Comparison of ENCODE assay signal across 1 cellular context in the genomic region with DNA sequence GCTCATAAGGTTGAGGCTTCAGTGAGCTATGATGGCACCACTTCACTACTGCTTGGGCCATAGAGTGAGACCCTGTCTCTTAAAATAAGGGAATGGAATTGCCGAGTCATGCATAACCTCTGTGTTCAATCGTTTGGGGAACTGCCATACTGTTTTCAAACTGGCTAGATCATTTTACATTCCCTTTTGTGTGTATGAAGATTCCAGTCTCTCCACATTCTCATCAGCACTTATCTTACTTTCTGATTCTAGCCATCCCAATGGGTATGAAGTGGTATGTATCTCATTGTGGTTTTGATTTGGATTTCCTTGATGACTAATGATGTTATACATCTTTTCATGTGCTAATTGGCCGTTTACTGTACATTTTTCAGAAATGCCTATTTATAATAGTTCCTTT.
TF ChIP-seq lines count a peak whose summit lies in the region.

No MANE protein-coding gene starts in this region.

TF ChIP-seq in H1, 55 proteins besides CTCF, POLR2A, EP300 and RAD21:
- TF ChIP-seq, protein P1, sequence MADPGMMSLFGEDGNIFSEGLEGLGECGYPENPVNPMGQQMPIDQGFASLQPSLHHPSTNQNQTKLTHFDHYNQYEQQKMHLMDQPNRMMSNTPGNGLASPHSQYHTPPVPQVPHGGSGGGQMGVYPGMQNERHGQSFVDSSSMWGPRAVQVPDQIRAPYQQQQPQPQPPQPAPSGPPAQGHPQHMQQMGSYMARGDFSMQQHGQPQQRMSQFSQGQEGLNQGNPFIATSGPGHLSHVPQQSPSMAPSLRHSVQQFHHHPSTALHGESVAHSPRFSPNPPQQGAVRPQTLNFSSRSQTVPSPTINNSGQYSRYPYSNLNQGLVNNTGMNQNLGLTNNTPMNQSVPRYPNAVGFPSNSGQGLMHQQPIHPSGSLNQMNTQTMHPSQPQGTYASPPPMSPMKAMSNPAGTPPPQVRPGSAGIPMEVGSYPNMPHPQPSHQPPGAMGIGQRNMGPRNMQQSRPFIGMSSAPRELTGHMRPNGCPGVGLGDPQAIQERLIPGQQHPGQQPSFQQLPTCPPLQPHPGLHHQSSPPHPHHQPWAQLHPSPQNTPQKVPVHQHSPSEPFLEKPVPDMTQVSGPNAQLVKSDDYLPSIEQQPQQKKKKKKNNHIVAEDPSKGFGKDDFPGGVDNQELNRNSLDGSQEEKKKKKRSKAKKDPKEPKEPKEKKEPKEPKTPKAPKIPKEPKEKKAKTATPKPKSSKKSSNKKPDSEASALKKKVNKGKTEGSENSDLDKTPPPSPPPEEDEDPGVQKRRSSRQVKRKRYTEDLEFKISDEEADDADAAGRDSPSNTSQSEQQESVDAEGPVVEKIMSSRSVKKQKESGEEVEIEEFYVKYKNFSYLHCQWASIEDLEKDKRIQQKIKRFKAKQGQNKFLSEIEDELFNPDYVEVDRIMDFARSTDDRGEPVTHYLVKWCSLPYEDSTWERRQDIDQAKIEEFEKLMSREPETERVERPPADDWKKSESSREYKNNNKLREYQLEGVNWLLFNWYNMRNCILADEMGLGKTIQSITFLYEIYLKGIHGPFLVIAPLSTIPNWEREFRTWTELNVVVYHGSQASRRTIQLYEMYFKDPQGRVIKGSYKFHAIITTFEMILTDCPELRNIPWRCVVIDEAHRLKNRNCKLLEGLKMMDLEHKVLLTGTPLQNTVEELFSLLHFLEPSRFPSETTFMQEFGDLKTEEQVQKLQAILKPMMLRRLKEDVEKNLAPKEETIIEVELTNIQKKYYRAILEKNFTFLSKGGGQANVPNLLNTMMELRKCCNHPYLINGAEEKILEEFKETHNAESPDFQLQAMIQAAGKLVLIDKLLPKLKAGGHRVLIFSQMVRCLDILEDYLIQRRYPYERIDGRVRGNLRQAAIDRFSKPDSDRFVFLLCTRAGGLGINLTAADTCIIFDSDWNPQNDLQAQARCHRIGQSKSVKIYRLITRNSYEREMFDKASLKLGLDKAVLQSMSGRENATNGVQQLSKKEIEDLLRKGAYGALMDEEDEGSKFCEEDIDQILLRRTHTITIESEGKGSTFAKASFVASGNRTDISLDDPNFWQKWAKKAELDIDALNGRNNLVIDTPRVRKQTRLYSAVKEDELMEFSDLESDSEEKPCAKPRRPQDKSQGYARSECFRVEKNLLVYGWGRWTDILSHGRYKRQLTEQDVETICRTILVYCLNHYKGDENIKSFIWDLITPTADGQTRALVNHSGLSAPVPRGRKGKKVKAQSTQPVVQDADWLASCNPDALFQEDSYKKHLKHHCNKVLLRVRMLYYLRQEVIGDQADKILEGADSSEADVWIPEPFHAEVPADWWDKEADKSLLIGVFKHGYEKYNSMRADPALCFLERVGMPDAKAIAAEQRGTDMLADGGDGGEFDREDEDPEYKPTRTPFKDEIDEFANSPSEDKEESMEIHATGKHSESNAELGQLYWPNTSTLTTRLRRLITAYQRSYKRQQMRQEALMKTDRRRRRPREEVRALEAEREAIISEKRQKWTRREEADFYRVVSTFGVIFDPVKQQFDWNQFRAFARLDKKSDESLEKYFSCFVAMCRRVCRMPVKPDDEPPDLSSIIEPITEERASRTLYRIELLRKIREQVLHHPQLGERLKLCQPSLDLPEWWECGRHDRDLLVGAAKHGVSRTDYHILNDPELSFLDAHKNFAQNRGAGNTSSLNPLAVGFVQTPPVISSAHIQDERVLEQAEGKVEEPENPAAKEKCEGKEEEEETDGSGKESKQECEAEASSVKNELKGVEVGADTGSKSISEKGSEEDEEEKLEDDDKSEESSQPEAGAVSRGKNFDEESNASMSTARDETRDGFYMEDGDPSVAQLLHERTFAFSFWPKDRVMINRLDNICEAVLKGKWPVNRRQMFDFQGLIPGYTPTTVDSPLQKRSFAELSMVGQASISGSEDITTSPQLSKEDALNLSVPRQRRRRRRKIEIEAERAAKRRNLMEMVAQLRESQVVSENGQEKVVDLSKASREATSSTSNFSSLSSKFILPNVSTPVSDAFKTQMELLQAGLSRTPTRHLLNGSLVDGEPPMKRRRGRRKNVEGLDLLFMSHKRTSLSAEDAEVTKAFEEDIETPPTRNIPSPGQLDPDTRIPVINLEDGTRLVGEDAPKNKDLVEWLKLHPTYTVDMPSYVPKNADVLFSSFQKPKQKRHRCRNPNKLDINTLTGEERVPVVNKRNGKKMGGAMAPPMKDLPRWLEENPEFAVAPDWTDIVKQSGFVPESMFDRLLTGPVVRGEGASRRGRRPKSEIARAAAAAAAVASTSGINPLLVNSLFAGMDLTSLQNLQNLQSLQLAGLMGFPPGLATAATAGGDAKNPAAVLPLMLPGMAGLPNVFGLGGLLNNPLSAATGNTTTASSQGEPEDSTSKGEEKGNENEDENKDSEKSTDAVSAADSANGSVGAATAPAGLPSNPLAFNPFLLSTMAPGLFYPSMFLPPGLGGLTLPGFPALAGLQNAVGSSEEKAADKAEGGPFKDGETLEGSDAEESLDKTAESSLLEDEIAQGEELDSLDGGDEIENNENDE (IDR thresholded peaks at IDR 0.05; ENCODE audit: insufficient replicate concordance, low read length) = no peak
- TF ChIP-seq, protein P2, sequence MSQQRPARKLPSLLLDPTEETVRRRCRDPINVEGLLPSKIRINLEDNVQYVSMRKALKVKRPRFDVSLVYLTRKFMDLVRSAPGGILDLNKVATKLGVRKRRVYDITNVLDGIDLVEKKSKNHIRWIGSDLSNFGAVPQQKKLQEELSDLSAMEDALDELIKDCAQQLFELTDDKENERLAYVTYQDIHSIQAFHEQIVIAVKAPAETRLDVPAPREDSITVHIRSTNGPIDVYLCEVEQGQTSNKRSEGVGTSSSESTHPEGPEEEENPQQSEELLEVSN (IDR thresholded peaks at IDR 0.05) = no peak
- no peak for TF ChIP-seq MAX (IDR thresholded peaks at IDR 0.05)
- TF ChIP-seq BACH1 (IDR thresholded peaks at IDR 0.05; ENCODE audit: low read length) = 0 out of 2 replicates have a peak, but pooled peaks have one; percentile 36
- TF ChIP-seq FOSL1 (IDR thresholded peaks at IDR 0.05; ENCODE audit: insufficient read depth, low read depth, low read length) = no peak
- TF ChIP-seq MAFK (IDR thresholded peaks at IDR 0.05; ENCODE audit: low read depth, low read length) = peak; percentile 36; the same call in 1 of the 2 replicates
- no peak for TF ChIP-seq SIN3A (conservative IDR thresholded peaks at IDR 0.05 in 1 of 2, IDR thresholded peaks at IDR 0.05 in 1 of 2; ENCODE audit: low read depth in 1 of 2, low read length in 2 of 2)
- TF ChIP-seq TAF7 (optimal IDR thresholded peaks at IDR 0.05; ENCODE audit: borderline replicate concordance, low read depth, low read length) = no peak
- TF ChIP-seq TEAD4 (IDR thresholded peaks at IDR 0.05; ENCODE audit: low read depth, low read length) = no peak
- TF ChIP-seq PHF8 (conservative IDR thresholded peaks at IDR 0.05; ENCODE audit: low read depth, low read length) = no peak
- TF ChIP-seq YY1 (IDR thresholded peaks at IDR 0.05; ENCODE audit: low read depth, low read length) = no peak
